In the genomic region with DNA sequence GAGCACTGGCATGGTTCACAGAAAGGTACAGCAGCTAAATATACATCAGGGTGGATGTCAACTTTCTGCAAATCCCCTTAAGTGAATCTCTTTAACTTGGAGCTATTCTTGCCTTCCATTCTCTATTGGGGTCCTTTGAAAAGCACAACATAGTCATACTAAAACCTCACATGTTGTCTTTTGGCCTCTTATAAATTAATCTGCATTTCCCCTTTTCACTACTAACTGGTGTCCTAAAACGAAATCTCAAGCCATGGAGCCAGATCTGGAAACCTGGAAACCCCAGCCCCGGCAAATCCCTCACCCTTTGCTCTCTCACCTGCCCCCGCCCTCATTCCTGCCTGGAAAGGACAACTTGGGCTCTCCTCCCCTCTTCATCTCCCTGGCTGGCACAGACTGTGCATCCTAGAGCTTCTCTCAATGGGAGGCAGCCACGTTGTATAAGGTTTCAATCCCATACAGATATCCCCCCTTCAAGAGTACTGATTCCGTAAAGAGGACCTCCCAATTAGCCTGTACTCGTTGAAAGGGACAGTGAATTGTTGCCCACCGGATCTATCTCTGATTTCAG, we compare ENCODE assay signal across 9 cellular contexts. TPM values are rescaled to one million over a fixed set of nuclear protein-coding genes. Genes with fewer than 3 reads are reported as not detected.
DNase-seq lines count a peak whose midpoint lies in the region; ATAC-seq lines count a peak whose summit lies in the region.
"Had no signal": no experiment of that assay in that cellular context is flagged by ENCODE, and none has a peak within 500 bp of the region (broad histone marks: within the 10 kb centered on the region; RNA-seq: fewer than 3 reads in every experiment).

No MANE protein-coding gene starts in this region.

- H3K27ac ChIP-seq in BLaER1 (no peak overlapping the region), Karpas-422 (ENCODE audit: low read length) (no peak overlapping the region), ectodermal cell (ENCODE audit: insufficient read depth, low read depth, low read length, poor library complexity, severe bottlenecking) (no peak overlapping the region)
- peak overlapping the region; percentile 80 for H3K27ac ChIP-seq in naive thymus-derived CD4-positive, alpha-beta T cell (ENCODE audit: low read depth, low read length)

- no peaks in the 10 kb centered on the region for H3K27me3 Mint-ChIP-seq in naive thymus-derived CD4-positive, alpha-beta T cell
- H3K27me3 Mint-ChIP-seq in activated CD8-positive, alpha-beta memory T cell treated with anti-CD3 and anti-CD28 coated beads, Interleukin-2, amount 10 ng/mL, durations not matched to agents 7 days and 5 days, result no peaks in the 10 kb centered on the region
- no peaks in the 10 kb centered on the region for H3K27me3 Mint-ChIP-seq in activated naive CD4-positive, alpha-beta T cell treated with anti-CD3 and anti-CD28 coated beads for 36 hours (ENCODE audit: low read depth)
- H3K27me3 Mint-ChIP-seq: activated CD4-positive, alpha-beta memory T cell treated with anti-CD3 and anti-CD28 coated beads, Interleukin-2, amount 10 ng/mL, durations not matched to agents 7 days and 5 days had no signal

- no peak overlapping the region for H3K4me3 Mint-ChIP-seq in naive thymus-derived CD4-positive, alpha-beta T cell
- H3K4me3 Mint-ChIP-seq in activated CD8-positive, alpha-beta memory T cell treated with anti-CD3 and anti-CD28 coated beads, Interleukin-2, amount 10 ng/mL, durations not matched to agents 7 days and 5 days, result no peak overlapping the region
- H3K4me3 Mint-ChIP-seq in activated naive CD4-positive, alpha-beta T cell treated with anti-CD3 and anti-CD28 coated beads for 36 hours, result no peak overlapping the region

- H3K9me3 Mint-ChIP-seq in naive thymus-derived CD4-positive, alpha-beta T cell, result peaks cover 0 to 6% (median 0%) of the 10 kb centered on the region in 11 donors
- peaks cover 4% of the 10 kb centered on the region for H3K9me3 Mint-ChIP-seq in activated CD8-positive, alpha-beta memory T cell treated with anti-CD3 and anti-CD28 coated beads, Interleukin-2, amount 10 ng/mL, durations not matched to agents 7 days and 5 days (ENCODE audit: low read depth)
- H3K9me3 Mint-ChIP-seq in activated naive CD4-positive, alpha-beta T cell treated with anti-CD3 and anti-CD28 coated beads for 36 hours, result no peaks in the 10 kb centered on the region
- H3K9me3 Mint-ChIP-seq: activated CD4-positive, alpha-beta memory T cell treated with anti-CD3 and anti-CD28 coated beads, Interleukin-2, amount 10 ng/mL, durations not matched to agents 7 days and 5 days had no signal

- no peak for ATAC-seq in naive thymus-derived CD4-positive, alpha-beta T cell
- ATAC-seq in GM21390 (IDR thresholded peaks at IDR 0.05; ENCODE audit: unreplicated experiment), result no peak
- ATAC-seq in activated CD8-positive, alpha-beta memory T cell treated with anti-CD3 and anti-CD28 coated beads, Interleukin-2, amount 10 ng/mL, durations not matched to agents 7 days and 5 days, result no peak

- H3K79me2 ChIP-seq in Karpas-422 (ENCODE audit: low read length), result no peaks in the 10 kb centered on the region

- no peak overlapping the region for H2AFZ ChIP-seq in Karpas-422 (ENCODE audit: low read length)

- H3K9ac ChIP-seq in BLaER1 (peak overlapping the region; percentile 82), Karpas-422 (ENCODE audit: low read length) (no peak overlapping the region)

- no peak for DNase-seq in Karpas-422
- no peak for DNase-seq in naive thymus-derived CD4-positive, alpha-beta T cell
- no peak for DNase-seq in SIG-M5 (lab: John Stamatoyannopoulos, UW)
- DNase-seq in activated CD8-positive, alpha-beta memory T cell treated with anti-CD3 and anti-CD28 coated beads, Interleukin-2, amount 10 ng/mL, durations not matched to agents 7 days and 5 days, result no peak
- DNase-seq in activated naive CD4-positive, alpha-beta T cell treated with anti-CD3 and anti-CD28 coated beads for 36 hours, result no peak

- CTCF ChIA-PET in naive thymus-derived CD4-positive, alpha-beta T cell (lab: Charles Lee), result interaction anchor here (1.0 to 2.1 kb wide), 3 partner anchors 32 to 715 kb away, joined by 3 to 6 read pairs (median 3); no protein-coding TSS in a partner anchor
- CTCF ChIA-PET in activated CD8-positive, alpha-beta memory T cell treated with anti-CD3 and anti-CD28 coated beads, Interleukin-2, amount 10 ng/mL, durations not matched to agents 7 days and 5 days (lab: Charles Lee), result interaction anchor here (0.8 to 7.1 kb wide), 13 partner anchors 8 to 715 kb away, joined by 3 to 92 read pairs (median 8); no protein-coding TSS in a partner anchor
- CTCF ChIA-PET in activated naive CD4-positive, alpha-beta T cell treated with anti-CD3 and anti-CD28 coated beads for 36 hours (lab: Charles Lee), result interaction anchor here (0.5 to 2.8 kb wide), 12 partner anchors 9 to 272 kb away, joined by 3 to 10 read pairs (median 3); no protein-coding TSS in a partner anchor

- H3K27me3 ChIP-seq in BLaER1 (no peaks in the 10 kb centered on the region), Karpas-422 (ENCODE audit: low read length) (no peaks in the 10 kb centered on the region), ectodermal cell (ENCODE audit: control insufficient read depth, insufficient read depth, low read length, poor library complexity, severe bottlenecking) (peaks cover 33% of the 10 kb centered on the region)
- no peaks in the 10 kb centered on the region for H3K27me3 ChIP-seq in naive thymus-derived CD4-positive, alpha-beta T cell (ENCODE audit: control insufficient read depth in 2 of 2, insufficient read depth in 2 of 2, low read length in 2 of 2)

- no peaks in the 10 kb centered on the region; the same call in 1 of the 2 replicates for H3K9me2 ChIP-seq in Karpas-422 (replicated peaks; ENCODE audit: insufficient read depth, low read length)

- intact Hi-C loops in naive thymus-derived CD4-positive, alpha-beta T cell (cut with micrococcal nuclease), result loop anchor here (5.0 to 10.0 kb wide), 9 partner anchors 68 to 1974 kb away; partner anchors contain the start of genes CAPN2 (in 1 of the 2), DISP1 (in 1 of the 2), EPRS1 (in 1 of the 2) and MIA3 (in 1 of the 2)
- intact Hi-C loops in activated naive CD4-positive, alpha-beta T cell treated with anti-CD3 and anti-CD28 coated beads for 36 hours (cut with micrococcal nuclease), result loop anchor here (5.0 to 10.0 kb wide), 2 partner anchors 478 to 926 kb away; no protein-coding TSS in a partner anchor

- peaks cover 34% of the 10 kb centered on the region for H3K4me1 ChIP-seq in BLaER1
- peaks cover 35% of the 10 kb centered on the region for H3K4me1 ChIP-seq in Karpas-422 (ENCODE audit: low read length)
- H3K4me1 ChIP-seq in ectodermal cell (ENCODE audit: control insufficient read depth, insufficient read depth, low read length), result peaks cover 6% of the 10 kb centered on the region
- H3K4me1 ChIP-seq in naive thymus-derived CD4-positive, alpha-beta T cell (ENCODE audit: control insufficient read depth in 2 of 2, insufficient read depth in 2 of 2, low read length in 2 of 2), result peaks cover 9 to 17% of the 10 kb centered on the region in 2 donors

- no peak overlapping the region for H3K27ac Mint-ChIP-seq in naive thymus-derived CD4-positive, alpha-beta T cell
- no peak overlapping the region for H3K27ac Mint-ChIP-seq in activated CD8-positive, alpha-beta memory T cell treated with anti-CD3 and anti-CD28 coated beads, Interleukin-2, amount 10 ng/mL, durations not matched to agents 7 days and 5 days
- no peak overlapping the region for H3K27ac Mint-ChIP-seq in activated naive CD4-positive, alpha-beta T cell treated with anti-CD3 and anti-CD28 coated beads for 36 hours
- H3K27ac Mint-ChIP-seq: activated CD4-positive, alpha-beta memory T cell treated with anti-CD3 and anti-CD28 coated beads, Interleukin-2, amount 10 ng/mL, durations not matched to agents 7 days and 5 days had no signal

- POLR2A ChIA-PET in naive thymus-derived CD4-positive, alpha-beta T cell (lab: Charles Lee), result interaction anchor here (0.9 to 5.4 kb wide), 6 partner anchors 12 to 46 kb away, joined by 3 to 82 read pairs (median 7); no protein-coding TSS in a partner anchor

- peak overlapping the region; percentile 78 for H3K4me3 ChIP-seq in BLaER1
- H3K4me3 ChIP-seq in Karpas-422 (ENCODE audit: low read length), result peak overlapping the region; percentile 93; the same call in 1 of the 2 replicates
- H3K4me3 ChIP-seq in ectodermal cell (ENCODE audit: insufficient read depth, low read depth, low read length), result peak overlapping the region; percentile 63
- peak overlapping the region; percentile 85 for H3K4me3 ChIP-seq in naive thymus-derived CD4-positive, alpha-beta T cell (ENCODE audit: low read length)

- H3K36me3 ChIP-seq in BLaER1 (peaks cover 33% of the 10 kb centered on the region), Karpas-422 (ENCODE audit: insufficient read depth, low read length) (no peaks in the 10 kb centered on the region), ectodermal cell (ENCODE audit: control insufficient read depth, insufficient read depth, low read length) (no peaks in the 10 kb centered on the region)
- peaks cover 0 to 8% (median 0%) of the 10 kb centered on the region in 3 experiments for H3K36me3 ChIP-seq in naive thymus-derived CD4-positive, alpha-beta T cell (ENCODE audit: control insufficient read depth in 2 of 3, insufficient read depth in 3 of 3, low read length in 3 of 3)

- peak overlapping the region; percentile 96 for H3K4me2 ChIP-seq in BLaER1
- H3K4me2 ChIP-seq in Karpas-422 (ENCODE audit: low read depth, low read length, poor library complexity, severe bottlenecking), result peak overlapping the region; percentile 84

- 28 to 34% methylated on average over 7 of the region's 7 CpGs for WGBS in ectodermal cell, 2 experiments

- H4K20me1 ChIP-seq in BLaER1 (peaks cover 25% of the 10 kb centered on the region; the same call in 1 of the 2 replicates), Karpas-422 (ENCODE audit: insufficient read depth, low read depth, low read length) (no peaks in the 10 kb centered on the region)

- peaks cover 7 to 47% (median 30%) of the 10 kb centered on the region in 7 donors for H3K4me1 Mint-ChIP-seq in naive thymus-derived CD4-positive, alpha-beta T cell
- H3K4me1 Mint-ChIP-seq in activated CD8-positive, alpha-beta memory T cell treated with anti-CD3 and anti-CD28 coated beads, Interleukin-2, amount 10 ng/mL, durations not matched to agents 7 days and 5 days, result peaks cover 39% of the 10 kb centered on the region
- H3K4me1 Mint-ChIP-seq in activated naive CD4-positive, alpha-beta T cell treated with anti-CD3 and anti-CD28 coated beads for 36 hours (ENCODE audit: low read depth), result peaks cover 43% of the 10 kb centered on the region

- peaks cover 9 to 41% (median 22%) of the 10 kb centered on the region in 5 donors for H3K36me3 Mint-ChIP-seq in naive thymus-derived CD4-positive, alpha-beta T cell
- peaks cover 45% of the 10 kb centered on the region for H3K36me3 Mint-ChIP-seq in activated CD8-positive, alpha-beta memory T cell treated with anti-CD3 and anti-CD28 coated beads, Interleukin-2, amount 10 ng/mL, durations not matched to agents 7 days and 5 days
- peaks cover 32% of the 10 kb centered on the region for H3K36me3 Mint-ChIP-seq in activated naive CD4-positive, alpha-beta T cell treated with anti-CD3 and anti-CD28 coated beads for 36 hours (ENCODE audit: low read depth)

- H3K9me3 ChIP-seq in BLaER1, result peaks cover 4% of the 10 kb centered on the region; the same call in 1 of the 2 replicates
- no peaks in the 10 kb centered on the region for H3K9me3 ChIP-seq in Karpas-422 (ENCODE audit: low read length)
- no peaks in the 10 kb centered on the region for H3K9me3 ChIP-seq in ectodermal cell (ENCODE audit: control insufficient read depth, low read length)
- H3K9me3 ChIP-seq in naive thymus-derived CD4-positive, alpha-beta T cell (ENCODE audit: control insufficient read depth in 2 of 3, low read length in 3 of 3), result no peaks in the 10 kb centered on the region

RNA-seq across cellular contexts. Expression of gene DUSP10, which starts 1.5 kb away (rescaled TPM):
- 1.1 and 3.5 TPM in 2 replicates for total RNA-seq in Karpas-422 (2014; rRNA removed; shearing (Covaris generic); ENCODE audit: low replicate concordance)
- 1.6 TPM for polyA plus RNA-seq in ectodermal cell (2013, experiment 1 of 4)
- polyA plus RNA-seq in ectodermal cell (2013, experiment 2 of 4), result 0.80 TPM
- polyA plus RNA-seq in ectodermal cell (2013, experiment 3 of 4), result 1.4 TPM
- polyA plus RNA-seq in ectodermal cell (2013, experiment 4 of 4), result 1.3 TPM
- total RNA-seq in naive thymus-derived CD4-positive, alpha-beta T cell, result 10 to 100 TPM in 3 of 5 experiments, 1 to 10 TPM in 2; 2.5 to 60.6 (median 19.0) TPM
- 1 to 10 TPM; 3.5 to 3.7 TPM for polyA plus RNA-seq in naive thymus-derived CD4-positive, alpha-beta T cell
- 10 to 100 TPM; 14.3 to 46.3 TPM for total RNA-seq in activated CD8-positive, alpha-beta memory T cell treated with anti-CD3 and anti-CD28 coated beads, Interleukin-2, amount 10 ng/mL, durations not matched to agents 7 days and 5 days
- 1 to 10 TPM; 9.1 TPM for total RNA-seq in activated naive CD4-positive, alpha-beta T cell treated with anti-CD3 and anti-CD28 coated beads for 36 hours
